In genomic region chr4:124468360-124468759, GRCh38 we compare ENCODE assay signal across 28 cellular contexts.
"Had no signal": no experiment of that assay in that cellular context is flagged by ENCODE, and none has a peak within 500 bp of the region (broad histone marks: within the 10 kb centered on the region; RNA-seq: fewer than 3 reads in every experiment).

No MANE protein-coding gene starts in this region.

- H3K9ac ChIP-seq: KMS-11 had no signal

- FAIRE-seq: RCC 7860 had no signal

- H2AFZ ChIP-seq: PC-9 had no signal

- H3K27ac ChIP-seq: KMS-11, PC-9, RWPE1, SJCRH30, SK-N-MC had no signal

- H3K36me3 ChIP-seq: SJCRH30 had no signal

- H3K27me3 ChIP-seq: SJCRH30 had no signal

- H3K9me3 ChIP-seq: SJCRH30 had no signal

- DNase-seq: Karpas-422, MM.1S, MV-4-11, NCI-H1105, NCI-H1417 treated with DMSO at 0.1 percent for 48 hours, NCI-H1436 treated with DMSO at 0.1 percent for 48 hours, NCI-H1694 treated with DMSO at 0.1 percent for 48 hours, NCI-H187 treated with DMSO at 0.1 percent for 48 hours, NCI-H2029, NCI-H2081, NCI-H2171 treated with DMSO at 0.1 percent for 48 hours, NCI-H2227 treated with DMSO at 0.1 percent for 48 hours, NCI-H446, NCI-H510A treated with DMSO at 0.1 percent for 48 hours, NCI-H524 treated with DMSO at 0.1 percent for 48 hours, NCI-H526 treated with DMSO at 0.1 percent for 48 hours, NCI-H774, PC-9, SHP77, SIG-M5, SJCRH30 had no signal

- H3K4me3 ChIP-seq: PC-9, SJCRH30, SK-N-MC had no signal

- H3K4me1 ChIP-seq: SJCRH30 had no signal

- ATAC-seq: Panc1, Right ventricle myocardium inferior, SK-N-SH treated with all-trans-retinoic acid at 6 μM for 48 hours had no signal

- H3K4me2 ChIP-seq: KMS-11, PC-9 had no signal
